Comparison of ENCODE assay signal across 1 cellular context in genomic region chr1:14952626-14953314, GRCh38.
TF ChIP-seq lines count a peak whose summit lies in the region.

No MANE protein-coding gene starts in this region.

TF ChIP-seq in HepG2, 621 proteins besides CTCF, POLR2A, EP300 and RAD21 (continued from another document and continues in another):
- no peak for TF ChIP-seq PBX2 (CRISPR knock-in tag; IDR thresholded peaks at IDR 0.05)
- TF ChIP-seq ZNF614 (CRISPR knock-in tag; IDR thresholded peaks at IDR 0.05; ENCODE audit: borderline replicate concordance) = peak; percentile 94
- peak; percentile 72 for TF ChIP-seq ZFY (CRISPR knock-in tag; IDR thresholded peaks at IDR 0.05)
- no peak for TF ChIP-seq RFX1 (IDR thresholded peaks at IDR 0.05)
- TF ChIP-seq ZSCAN9 (CRISPR knock-in tag; IDR thresholded peaks at IDR 0.05; ENCODE audit: borderline replicate concordance) = peak; percentile 92; the same call in 1 of the 2 replicates
- peak; percentile 61 for TF ChIP-seq ELF3 (CRISPR knock-in tag; IDR thresholded peaks at IDR 0.05)
- peak; percentile 74; the same call in 1 of the 2 replicates for TF ChIP-seq MXD4 (CRISPR knock-in tag; IDR thresholded peaks at IDR 0.05)
- peak; percentile 78 for TF ChIP-seq BCL6 (CRISPR knock-in tag; IDR thresholded peaks at IDR 0.05)
- peak; percentile 64; the same call in 1 of the 2 replicates for TF ChIP-seq KLF15 (CRISPR knock-in tag; IDR thresholded peaks at IDR 0.05; ENCODE audit: borderline replicate concordance)
- 0 out of 2 replicates have a peak, but pooled peaks have one; percentile 70 for TF ChIP-seq MEIS1 (CRISPR knock-in tag; IDR thresholded peaks at IDR 0.05; ENCODE audit: borderline replicate concordance)
- TF ChIP-seq ZSCAN21 (CRISPR knock-in tag; IDR thresholded peaks at IDR 0.05; ENCODE audit: borderline replicate concordance) = peak; percentile 85
- TF ChIP-seq RCOR2 (CRISPR knock-in tag; IDR thresholded peaks at IDR 0.05) = peak; percentile 94
- TF ChIP-seq ZNF615 (CRISPR knock-in tag; IDR thresholded peaks at IDR 0.05; ENCODE audit: borderline replicate concordance) = no peak; the same call in 1 of the 2 replicates
- TF ChIP-seq ZNF24 (IDR thresholded peaks at IDR 0.05) = no peak
- TF ChIP-seq GATAD2A (CRISPR knock-in tag; IDR thresholded peaks at IDR 0.05) = peak; percentile 99
- TF ChIP-seq MYC (CRISPR knock-in tag; IDR thresholded peaks at IDR 0.05; ENCODE audit: borderline replicate concordance) = peak; percentile 87
- no peak for TF ChIP-seq FOXK2 (IDR thresholded peaks at IDR 0.05)
- TF ChIP-seq TCF7L2 (IDR thresholded peaks at IDR 0.05; ENCODE audit: low read depth, low read length) = peak; percentile 69
- TF ChIP-seq AHR (CRISPR knock-in tag; IDR thresholded peaks at IDR 0.05) = no peak; the same call in 1 of the 2 replicates
- TF ChIP-seq SETDB1 (CRISPR knock-in tag; IDR thresholded peaks at IDR 0.05; ENCODE audit: borderline replicate concordance) = no peak
- peak; percentile 88 for TF ChIP-seq ZNF792 (CRISPR knock-in tag; IDR thresholded peaks at IDR 0.05)
- peak; percentile 86 for TF ChIP-seq ZNF256 (CRISPR knock-in tag; conservative IDR thresholded peaks at IDR 0.05)
- TF ChIP-seq MEF2D (CRISPR knock-in tag; IDR thresholded peaks at IDR 0.05) = peak; percentile 93
- TF ChIP-seq ZNF510 (CRISPR knock-in tag; IDR thresholded peaks at IDR 0.05; ENCODE audit: low read depth) = no peak
- no peak for TF ChIP-seq ZNF577 (CRISPR knock-in tag; IDR thresholded peaks at IDR 0.05; ENCODE audit: borderline replicate concordance, low read depth)
- TF ChIP-seq TAF15 (IDR thresholded peaks at IDR 0.05; ENCODE audit: low read depth, low read length, poor library complexity, severe bottlenecking) = no peak
- TF ChIP-seq KAT8 (CRISPR knock-in tag; IDR thresholded peaks at IDR 0.05) = peak; percentile 76
- TF ChIP-seq ZNF296 (CRISPR knock-in tag; conservative IDR thresholded peaks at IDR 0.05) = no peak
- TF ChIP-seq ZNF790 (CRISPR knock-in tag; IDR thresholded peaks at IDR 0.05; ENCODE audit: borderline replicate concordance) = no peak
- TF ChIP-seq HNF4G (IDR thresholded peaks at IDR 0.05; ENCODE audit: borderline replicate concordance, low read depth, low read length) = peak; percentile 78
- peak; percentile 88; the same call in 1 of the 2 replicates for TF ChIP-seq HNF4G (CRISPR knock-in tag; IDR thresholded peaks at IDR 0.05; ENCODE audit: borderline replicate concordance, low read depth)
- TF ChIP-seq ELK4 (CRISPR knock-in tag; IDR thresholded peaks at IDR 0.05; ENCODE audit: borderline replicate concordance) = no peak
- TF ChIP-seq REXO4 (CRISPR knock-in tag; IDR thresholded peaks at IDR 0.05; ENCODE audit: borderline replicate concordance) = no peak
- no peak for TF ChIP-seq ZFAT (CRISPR knock-in tag; conservative IDR thresholded peaks at IDR 0.05)
- TF ChIP-seq NR2C2 (CRISPR knock-in tag; IDR thresholded peaks at IDR 0.05; ENCODE audit: borderline replicate concordance) = peak; percentile 91
- peak; percentile 11; the same call in 1 of the 3 replicates for TF ChIP-seq MXI1 (IDR thresholded peaks at IDR 0.05; ENCODE audit: borderline replicate concordance, low read depth, low read length)
- no peak for TF ChIP-seq ZEB1 (IDR thresholded peaks at IDR 0.05; ENCODE audit: insufficient replicate concordance, low read depth)
- TF ChIP-seq YY1 (IDR thresholded peaks at IDR 0.05; ENCODE audit: insufficient read depth, insufficient replicate concordance, low read depth, low read length) = peak; percentile 47
- no peak for TF ChIP-seq ATRX (CRISPR knock-in tag; IDR thresholded peaks at IDR 0.05; ENCODE audit: borderline replicate concordance)
- TF ChIP-seq PAX8 (CRISPR knock-in tag; IDR thresholded peaks at IDR 0.05; ENCODE audit: borderline replicate concordance) = peak; percentile 76; the same call in 1 of the 2 replicates
- peak; percentile 38; the same call in 1 of the 2 replicates for TF ChIP-seq HHEX (CRISPR knock-in tag; IDR thresholded peaks at IDR 0.05)
- TF ChIP-seq ZNF850 (CRISPR knock-in tag; conservative IDR thresholded peaks at IDR 0.05) = no peak
- peak; percentile 71; the same call in 1 of the 2 replicates for TF ChIP-seq TSC22D2 (CRISPR knock-in tag; IDR thresholded peaks at IDR 0.05; ENCODE audit: borderline replicate concordance)
- peak; percentile 68 for TF ChIP-seq SP5 (CRISPR knock-in tag; IDR thresholded peaks at IDR 0.05; ENCODE audit: borderline replicate concordance, low read depth)
- no peak for TF ChIP-seq EED (CRISPR knock-in tag; IDR thresholded peaks at IDR 0.05)
- TF ChIP-seq ZNF343 (CRISPR knock-in tag; IDR thresholded peaks at IDR 0.05) = peak; percentile 46; the same call in 1 of the 2 replicates
- TF ChIP-seq ZNF280B (CRISPR knock-in tag; IDR thresholded peaks at IDR 0.05; ENCODE audit: borderline replicate concordance) = no peak
- no peak for TF ChIP-seq ZSCAN25 (CRISPR knock-in tag; IDR thresholded peaks at IDR 0.05)
- no peak for TF ChIP-seq MBNL3 (CRISPR knock-in tag; conservative IDR thresholded peaks at IDR 0.05)
- peak; percentile 88; the same call in 1 of the 2 replicates for TF ChIP-seq AHDC1 (CRISPR knock-in tag; IDR thresholded peaks at IDR 0.05; ENCODE audit: borderline replicate concordance)
- TF ChIP-seq NFE2L1 (CRISPR knock-in tag; IDR thresholded peaks at IDR 0.05; ENCODE audit: borderline replicate concordance) = no peak
- no peak for TF ChIP-seq FLYWCH1 (CRISPR knock-in tag; IDR thresholded peaks at IDR 0.05)
- TF ChIP-seq ZNF10 (CRISPR knock-in tag; IDR thresholded peaks at IDR 0.05; ENCODE audit: borderline replicate concordance, low read depth) = no peak
- no peak for TF ChIP-seq PAF1 (CRISPR knock-in tag; IDR thresholded peaks at IDR 0.05)
- peak; percentile 53; the same call in 1 of the 2 replicates for TF ChIP-seq PHF8 (CRISPR knock-in tag; IDR thresholded peaks at IDR 0.05)
- peak; percentile 44; the same call in 1 of the 2 replicates for TF ChIP-seq ATF5 (CRISPR knock-in tag; IDR thresholded peaks at IDR 0.05; ENCODE audit: low read depth)
- TF ChIP-seq TGIF2 (CRISPR knock-in tag; IDR thresholded peaks at IDR 0.05) = no peak; the same call in 1 of the 2 replicates
- peak; percentile 81 for TF ChIP-seq ZFP91 (CRISPR knock-in tag; IDR thresholded peaks at IDR 0.05; ENCODE audit: borderline replicate concordance)
- TF ChIP-seq ARNT2 (CRISPR knock-in tag; IDR thresholded peaks at IDR 0.05; ENCODE audit: low read depth) = peak; percentile 77; the same call in 1 of the 2 replicates
- peak; percentile 87 for TF ChIP-seq HIVEP1 (CRISPR knock-in tag; IDR thresholded peaks at IDR 0.05)
- no peak for TF ChIP-seq ZNF549 (CRISPR knock-in tag; IDR thresholded peaks at IDR 0.05)
- 0 out of 2 replicates have a peak, but pooled peaks have one; percentile 68 for TF ChIP-seq ZNF468 (CRISPR knock-in tag; IDR thresholded peaks at IDR 0.05)
- TF ChIP-seq ZNF235 (CRISPR knock-in tag; IDR thresholded peaks at IDR 0.05; ENCODE audit: borderline replicate concordance) = peak; percentile 92; the same call in 1 of the 2 replicates
